Comparison of ENCODE assay signal across 8 cellular contexts in the genomic region with DNA sequence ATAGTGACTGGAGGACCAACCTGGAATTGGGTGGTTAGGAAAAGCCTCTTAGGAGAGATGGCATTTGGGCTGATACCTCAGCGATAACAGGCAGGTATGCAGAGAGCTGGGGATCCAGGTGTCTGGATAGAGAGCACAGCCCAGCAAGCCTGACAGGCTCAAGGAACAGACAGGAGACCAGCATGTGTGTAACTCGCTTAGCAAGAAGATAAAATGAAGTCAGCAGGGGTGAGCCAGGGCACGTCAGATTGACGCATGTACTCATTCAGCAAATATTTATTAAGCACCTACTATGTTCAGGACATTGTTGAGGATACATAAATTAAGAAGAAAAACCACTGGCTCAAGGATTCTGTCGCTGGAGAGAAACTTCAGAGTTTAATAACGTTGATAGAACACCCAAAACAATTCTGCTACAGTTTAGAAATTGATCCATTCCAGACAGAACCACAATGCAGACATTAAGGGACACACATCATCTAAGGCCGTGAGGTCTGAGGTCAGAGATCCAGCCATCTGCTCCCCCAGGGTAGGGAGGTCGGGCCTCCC. TPM values are rescaled to one million over a fixed set of nuclear protein-coding genes. Genes with fewer than 3 reads are reported as not detected.
A peak's percentile ranks its signal among the peaks of the same experiment; 100 is the strongest.
DNase-seq lines count a peak whose midpoint lies in the region; ATAC-seq and TF ChIP-seq lines count a peak whose summit lies in the region.

No MANE protein-coding gene starts in this region.

- H3K9me3 Mint-ChIP-seq in activated CD8-positive, alpha-beta T cell treated with anti-CD3 and anti-CD28 coated beads for 36 hours, result no peaks in the 10 kb centered on the region
- no peaks in the 10 kb centered on the region for H3K9me3 Mint-ChIP-seq in stimulated activated naive CD8-positive, alpha-beta T cell treated with anti-CD3 and anti-CD28 coated beads, Interleukin-15, amount 100 ng/mL, for 72 hours

- H3K27me3 Mint-ChIP-seq in activated CD8-positive, alpha-beta T cell treated with anti-CD3 and anti-CD28 coated beads for 36 hours, result no peaks in the 10 kb centered on the region
- no peaks in the 10 kb centered on the region for H3K27me3 Mint-ChIP-seq in stimulated activated naive CD8-positive, alpha-beta T cell treated with anti-CD3 and anti-CD28 coated beads, Interleukin-15, amount 100 ng/mL, for 72 hours

- CTCF ChIA-PET in activated CD8-positive, alpha-beta T cell treated with anti-CD3 and anti-CD28 coated beads for 36 hours (lab: Charles Lee), result no interaction called here

- POLR2A ChIA-PET in activated CD8-positive, alpha-beta T cell treated with anti-CD3 and anti-CD28 coated beads for 36 hours (lab: Charles Lee), result interaction anchor here (1.4 kb wide), 1 partner anchor 102 kb away, joined by 6 read pairs; no protein-coding TSS in a partner anchor

- H3K4me3 Mint-ChIP-seq in activated CD8-positive, alpha-beta T cell treated with anti-CD3 and anti-CD28 coated beads for 36 hours, result peak overlapping the region; percentile 73
- peak overlapping the region; percentile 54 to 81 for H3K4me3 Mint-ChIP-seq in stimulated activated naive CD8-positive, alpha-beta T cell treated with anti-CD3 and anti-CD28 coated beads, Interleukin-15, amount 100 ng/mL, for 72 hours

- peaks cover 56% of the 10 kb centered on the region for H3K4me1 Mint-ChIP-seq in activated CD8-positive, alpha-beta T cell treated with anti-CD3 and anti-CD28 coated beads for 36 hours (ENCODE audit: low read depth)
- peaks cover 60% of the 10 kb centered on the region for H3K4me1 Mint-ChIP-seq in stimulated activated naive CD8-positive, alpha-beta T cell treated with anti-CD3 and anti-CD28 coated beads, Interleukin-15, amount 100 ng/mL, for 72 hours

- peak overlapping the region; percentile 89 for H3K27ac Mint-ChIP-seq in activated CD8-positive, alpha-beta T cell treated with anti-CD3 and anti-CD28 coated beads for 36 hours
- H3K27ac Mint-ChIP-seq in stimulated activated naive CD8-positive, alpha-beta T cell treated with anti-CD3 and anti-CD28 coated beads, Interleukin-15, amount 100 ng/mL, for 72 hours, result peak overlapping the region; percentile 43 to 47

- intact Hi-C loops in activated CD8-positive, alpha-beta T cell treated with anti-CD3 and anti-CD28 coated beads for 36 hours (cut with micrococcal nuclease), result loop anchor here (5.0 kb wide), 3 partner anchors 64 to 156 kb away; no protein-coding TSS in a partner anchor

- no peak for ATAC-seq in activated CD4-positive, CD25-positive, alpha-beta regulatory T cell treated with anti-CD3 and anti-CD28 coated beads, Interleukin-2, amount 50 U/mL, for 24 hours
- ATAC-seq in activated CD8-positive, alpha-beta T cell treated with anti-CD3 and anti-CD28 coated beads for 36 hours, result no peak
- no peak for ATAC-seq in stimulated activated naive CD8-positive, alpha-beta T cell treated with anti-CD3 and anti-CD28 coated beads, Interleukin-15, amount 100 ng/mL, for 72 hours
- ATAC-seq in GM21576 (IDR thresholded peaks at IDR 0.05; ENCODE audit: unreplicated experiment) (no peak), GM18858 (IDR thresholded peaks at IDR 0.05; ENCODE audit: unreplicated experiment) (no peak), GM18502 (IDR thresholded peaks at IDR 0.05; ENCODE audit: poor library complexity, unreplicated experiment) (no peak)

- H3K36me3 Mint-ChIP-seq in activated CD8-positive, alpha-beta T cell treated with anti-CD3 and anti-CD28 coated beads for 36 hours (ENCODE audit: low read depth), result peaks cover 6% of the 10 kb centered on the region

- TF ChIP-seq CTCF in activated CD8-positive, alpha-beta T cell treated with anti-CD3 and anti-CD28 coated beads for 36 hours (IDR thresholded peaks at IDR 0.05), result no peak

- H3K4me3 ChIP-seq in iPS-11a (ENCODE audit: low read depth, low read length), result peak overlapping the region; percentile 53

- DNase-seq in activated CD4-positive, CD25-positive, alpha-beta regulatory T cell treated with anti-CD3 and anti-CD28 coated beads, Interleukin-2, amount 50 U/mL, for 72 hours, result peak; percentile 31
- DNase-seq in activated CD8-positive, alpha-beta T cell treated with anti-CD3 and anti-CD28 coated beads for 36 hours, result peak; percentile 48
- DNase-seq in stimulated activated naive CD8-positive, alpha-beta T cell treated with anti-CD3 and anti-CD28 coated beads, Interleukin-15, amount 100 ng/mL, for 72 hours, result peak; percentile 21 to 45

RNA-seq across cellular contexts. Expression of a gene that starts 1.1 kb away (rescaled TPM):
- total RNA-seq in activated CD8-positive, alpha-beta T cell treated with anti-CD3 and anti-CD28 coated beads for 36 hours, result 10 to 100 TPM; 32.5 to 34.2 TPM
